Comparison of ENCODE assay signal across 9 cellular contexts in genomic region chr7:80127412-80128150, GRCh38. TPM values are rescaled to one million over a fixed set of nuclear protein-coding genes. Genes with fewer than 3 reads are reported as not detected.
DNase-seq lines count a peak whose midpoint lies in the region; ATAC-seq and TF ChIP-seq lines count a peak whose summit lies in the region.
"Had no signal": no experiment of that assay in that cellular context is flagged by ENCODE, and none has a peak within 500 bp of the region (broad histone marks: within the 10 kb centered on the region; RNA-seq: fewer than 3 reads in every experiment).

No MANE protein-coding gene starts in this region.

- no peaks in the 10 kb centered on the region for H3K36me3 Mint-ChIP-seq in Calu3 (ENCODE audit: insufficient read depth, unreplicated experiment)

- peaks cover 14% of the 10 kb centered on the region for H3K4me1 Mint-ChIP-seq in Calu3 (ENCODE audit: low read depth, unreplicated experiment)

- TF ChIP-seq CTCF in Calu3 (IDR thresholded peaks at IDR 0.05; ENCODE audit: unreplicated experiment), result no peak

- H3K4me3 Mint-ChIP-seq in Calu3 (ENCODE audit: low read depth, unreplicated experiment), result no peak overlapping the region

- BruUV-seq in Calu3 (replicated peaks; lab: Mats Ljungman, UMichigan), result no TSS peak

- H3K9me3 Mint-ChIP-seq in Calu3 (ENCODE audit: low read depth, unreplicated experiment), result no peaks in the 10 kb centered on the region

- intact Hi-C loops in Calu3 (cut with micrococcal nuclease; ENCODE audit: unreplicated experiment), result no loop called here

- CTCF ChIA-PET in Calu3 (lab: Charles Lee), result no interaction called here

- ATAC-seq in HG03039 (IDR thresholded peaks at IDR 0.05; ENCODE audit: unreplicated experiment), result no peak
- ATAC-seq in HG02571 (IDR thresholded peaks at IDR 0.05; ENCODE audit: unreplicated experiment), result no peak

- H3K27me3 Mint-ChIP-seq in Calu3 (ENCODE audit: unreplicated experiment), result no peaks in the 10 kb centered on the region

- DNase-seq in Calu3 (peak; percentile 12), NCI-H2081 (lab: John Stamatoyannopoulos, UW) (peak; percentile 80 to 95), cerebellar cortex (ENCODE audit: low spot score) (peak; percentile 95), myocyte (ENCODE audit: low read depth) (peak; percentile 75), HT-29 (ENCODE audit: low spot score) (no peak), kidney glomerular epithelial cell (lab: John Stamatoyannopoulos, UW) (no peak)
- DNase-seq: activated CD4-positive, alpha-beta T cell treated with anti-CD3 and anti-CD28 coated beads, Interleukin-2, amount 50 U/mL, for 1 hour had no signal

- no peak overlapping the region for H3K27ac Mint-ChIP-seq in Calu3 (ENCODE audit: unreplicated experiment)

RNA-seq across cellular contexts. Expression of gene GNAI1, which starts 7.0 kb away (rescaled TPM):
- total RNA-seq in Calu3 (2022) (14.7 and 20.5 TPM in 2 replicates), myocyte (42.4 and 44.0 TPM in 2 replicates)
- 25.1 TPM for polyA plus RNA-seq in myocyte (2012)
- total RNA-seq in HT-29 (2014; rRNA removed; shearing (Covaris generic)), result 30.7 and 31.4 TPM in 2 replicates

Comparison
In these comparisons a context has a peak if more than half of its experiments do, and no peak if none do; other contexts are left out.
1. DNase-seq: peak in Calu3 (single experiment), NCI-H2081 (2 of 2), cerebellar cortex (single experiment) and myocyte (single experiment); none in HT-29 (single experiment) and kidney glomerular epithelial cell (single experiment).